ENCODE assay signal across 8 cellular contexts in genomic region chr12:56688129-56688845, GRCh38. TPM values are rescaled to one million over a fixed set of nuclear protein-coding genes. Genes with fewer than 3 reads are reported as not detected.
DNase-seq lines count a peak whose midpoint lies in the region; ATAC-seq lines count a peak whose summit lies in the region.

PTGES3 (minus strand) TSS chr12:56688284; CDS start chr12:56687999, 285 bp downstream.

- peak; percentile 55 for ATAC-seq in GM21529 (IDR thresholded peaks at IDR 0.05; ENCODE audit: unreplicated experiment)

- H3K4me3 Mint-ChIP-seq in IgD-negative memory B cell: peak within 1 kb of the TSS; percentile 97 to 99 (median 99)

- peak; percentile 89 for DNase-seq in DMS 273 treated with DMSO at 0.1 percent for 48 hours (lab: John Stamatoyannopoulos, UW)
- peak; percentile 87 for DNase-seq in OCI-M2 (lab: John Stamatoyannopoulos, UW; ENCODE audit: unreplicated experiment)
- DNase-seq in activated T-cell treated with anti-CD3 and anti-CD28 coated beads for 4 hours: peak; percentile 94
- DNase-seq in epithelial cell of prostate (ENCODE audit: low read depth, low spot score): peak; percentile 86
- DNase-seq in mucosa of gallbladder (ENCODE audit: low spot score): peak; percentile 98
- peak; percentile 89 to 95 for DNase-seq in stimulated activated CD8-positive, alpha-beta memory T cell treated with anti-CD3 and anti-CD28 coated beads, Interleukin-4, amount 100 ng/mL, for 4 hours (ENCODE audit: low read depth in 2 of 2, low spot score in 1 of 2)

- H3K36me3 Mint-ChIP-seq in IgD-negative memory B cell: no peaks in the 10 kb centered on the region

- peak within 1 kb of the TSS; percentile 99 for H3K27ac ChIP-seq in epithelial cell of prostate

- H3K27me3 Mint-ChIP-seq in IgD-negative memory B cell: no peaks in the 10 kb centered on the region

- peaks cover 21 to 22% (median 22%) of the 10 kb centered on the region in 3 donors for H3K4me1 Mint-ChIP-seq in IgD-negative memory B cell

- H3K9me3 Mint-ChIP-seq in IgD-negative memory B cell: no peaks in the 10 kb centered on the region

- H3K27ac Mint-ChIP-seq in IgD-negative memory B cell: peak within 1 kb of the TSS; percentile 99 to 100 (median 99)

RNA-seq across cellular contexts. Expression of gene PTGES3, which starts in this region (rescaled TPM):
- polyA plus RNA-seq in IgD-negative memory B cell: 246 TPM
- 201 TPM for total RNA-seq in mucosa of gallbladder

Comparison
In these comparisons a context has a peak if more than half of its experiments do, and no peak if none do; other contexts are left out.
1. Peak in every context shown above with its lines: DNase-seq, ATAC-seq and H3K27ac ChIP-seq.